ENCODE assay signal across 18 cellular contexts in genomic region chr11:123238297-123238696, GRCh38. TPM values are rescaled to one million over a fixed set of nuclear protein-coding genes. Genes with fewer than 3 reads are reported as not detected.
DNase-seq lines count a peak whose midpoint lies in the region; ATAC-seq and TF ChIP-seq lines count a peak whose summit lies in the region.
"Had no signal": no experiment of that assay in that cellular context is flagged by ENCODE, and none has a peak within 500 bp of the region (broad histone marks: within the 10 kb centered on the region; RNA-seq: fewer than 3 reads in every experiment).

No MANE protein-coding gene starts in this region.

- H3K36me3 ChIP-seq in colonic mucosa (no peaks in the 10 kb centered on the region), thyroid gland (no peaks in the 10 kb centered on the region)
- H3K36me3 ChIP-seq: WERI-Rb-1 had no signal

- peaks cover 4 to 5% of the 10 kb centered on the region in 2 donors for H3K4me1 Mint-ChIP-seq in effector memory CD8-positive, alpha-beta T cell (ENCODE audit: low read depth in 2 of 2)

- TF ChIP-seq CTCF in colonic mucosa (IDR thresholded peaks at IDR 0.05) (no peak), lower leg skin (IDR thresholded peaks at IDR 0.05) (no peak), thyroid gland (IDR thresholded peaks at IDR 0.05) (no peak)

- peak; percentile 47 for DNase-seq in LHCN-M2 (ENCODE audit: low read depth)
- DNase-seq in colonic mucosa: peak; percentile 31
- DNase-seq in lower leg skin (ENCODE audit: low spot score in 2 of 2): peak; percentile 62 to 93
- DNase-seq in thyroid gland: peak; percentile 29 to 37
- no peak for DNase-seq in effector memory CD8-positive, alpha-beta T cell
- DNase-seq in effector CD4-positive, alpha-beta T cell: no peak
- DNase-seq: activated CD8-positive, alpha-beta memory T cell treated with anti-CD3 and anti-CD28 coated beads, Interleukin-2, amount 50 U/mL, for 4 hours; CD8-positive, alpha-beta T cell; GDM1; NCI-H1436 treated with DMSO at 0.1 percent for 48 hours; NCI-H774; SHP77; stimulated activated CD4-positive, alpha-beta T cell treated with anti-CD3 and anti-CD28 coated beads, Interleukin-4, amount 100 ng/mL, for 24 hours; stimulated activated naive CD8-positive, alpha-beta T cell treated with anti-CD3 and anti-CD28 coated beads, Interleukin-15, Interleukin-2, amounts not matched to agents 100 U/mL and 50 U/mL, for 24 hours; WERI-Rb-1 had no signal

- H3K9me3 ChIP-seq in colonic mucosa (no peaks in the 10 kb centered on the region), thyroid gland (no peaks in the 10 kb centered on the region)

- WGBS in lower leg skin, 2 donors: 45 to 71% methylated on average over 1 of the region's 1 CpG
- WGBS in thyroid gland, 2 donors: 63 to 88% methylated on average over 1 of the region's 1 CpG

- no peak overlapping the region for H3K4me3 ChIP-seq in colonic mucosa
- H3K4me3 ChIP-seq in lower leg skin (ENCODE audit: low read depth, poor library complexity, severe bottlenecking): no peak overlapping the region
- H3K4me3 ChIP-seq in thyroid gland (replicated peaks in 1 of 3): no peak overlapping the region

- H3K27me3 ChIP-seq in colonic mucosa (no peaks in the 10 kb centered on the region), thyroid gland (no peaks in the 10 kb centered on the region)

- TF ChIP-seq POLR2A in lower leg skin (IDR thresholded peaks at IDR 0.05) (no peak), thyroid gland (IDR thresholded peaks at IDR 0.05) (no peak)

- no peaks in the 10 kb centered on the region for H3K4me1 ChIP-seq in colonic mucosa
- H3K4me1 ChIP-seq in thyroid gland: peaks cover 7 to 8% of the 10 kb centered on the region in 2 donors

- ATAC-seq in GM18502 (IDR thresholded peaks at IDR 0.05; ENCODE audit: poor library complexity, unreplicated experiment) (no peak), HG03135 (IDR thresholded peaks at IDR 0.05; ENCODE audit: unreplicated experiment) (no peak)
- ATAC-seq in effector memory CD8-positive, alpha-beta T cell (replicated peaks): no peak
- ATAC-seq: CD8-positive, alpha-beta T cell; stimulated activated naive CD8-positive, alpha-beta T cell treated with anti-CD3 and anti-CD28 coated beads, Interleukin-15, Interleukin-2, amounts not matched to agents 100 U/mL and 50 U/mL, for 24 hours had no signal

- no peaks in the 10 kb centered on the region for H3K9me3 Mint-ChIP-seq in effector memory CD8-positive, alpha-beta T cell
- H3K9me3 Mint-ChIP-seq: CD8-positive, alpha-beta T cell had no signal

- no peaks in the 10 kb centered on the region for H3K36me3 Mint-ChIP-seq in effector memory CD8-positive, alpha-beta T cell (ENCODE audit: insufficient read depth)
- H3K36me3 Mint-ChIP-seq: CD8-positive, alpha-beta T cell had no signal

- H3K9ac ChIP-seq in colonic mucosa (ENCODE audit: low read depth in 2 of 2, low read length in 2 of 2): no peak overlapping the region

- no peak overlapping the region for H3K27ac Mint-ChIP-seq in effector memory CD8-positive, alpha-beta T cell
- H3K27ac Mint-ChIP-seq: CD8-positive, alpha-beta T cell; progenitor cell of endocrine pancreas had no signal

- H3K27me3 Mint-ChIP-seq in effector memory CD8-positive, alpha-beta T cell: peaks cover 9 to 11% of the 10 kb centered on the region in 2 donors

- intact Hi-C loops in colonic mucosa (cut with DNase I): no loop called here
- intact Hi-C loops in lower leg skin (cut with DNase I; ENCODE audit: low total_unique reads): no loop called here
- intact Hi-C loops in thyroid gland (cut with DNase I): no loop called here

- no peak overlapping the region for H3K27ac ChIP-seq in colonic mucosa
- H3K27ac ChIP-seq in thyroid gland: no peak overlapping the region
- H3K27ac ChIP-seq: WERI-Rb-1 had no signal

- no peak overlapping the region for H3K4me3 Mint-ChIP-seq in effector memory CD8-positive, alpha-beta T cell
- H3K4me3 Mint-ChIP-seq: CD8-positive, alpha-beta T cell had no signal

RNA-seq across cellular contexts. Expression of gene CLMP, which starts 43.2 kb away (rescaled TPM):
- total RNA-seq in LHCN-M2 (2014; rRNA removed) (65.3 and 68.0 TPM in 2 replicates), colonic mucosa (10 to 100 TPM in 1 of 2 donors, 1 to 10 TPM in 1; 3.3 to 13.2 TPM), lower leg skin (10 to 100 TPM in 3 of 4 donors, 1 to 10 TPM in 1; 7.6 to 27.0 (median 17.7) TPM), thyroid gland (10 to 100 TPM in 2 of 4 donors, 1 to 10 TPM in 2; 4.9 to 13.2 (median 9.3) TPM)
- 6.2 TPM for polyA plus RNA-seq in LHCN-M2 (2012)

Comparison
In these comparisons a context has a peak if more than half of its experiments do, and no peak if none do; other contexts are left out.
1. DNase-seq: peak in LHCN-M2 (single experiment), colonic mucosa (single experiment), lower leg skin (2 of 2) and thyroid gland (2 of 2); none in effector memory CD8-positive, alpha-beta T cell (0 of 3) and effector CD4-positive, alpha-beta T cell (single experiment).